16 cellular contexts compared by ENCODE assay signal in the genomic region with DNA sequence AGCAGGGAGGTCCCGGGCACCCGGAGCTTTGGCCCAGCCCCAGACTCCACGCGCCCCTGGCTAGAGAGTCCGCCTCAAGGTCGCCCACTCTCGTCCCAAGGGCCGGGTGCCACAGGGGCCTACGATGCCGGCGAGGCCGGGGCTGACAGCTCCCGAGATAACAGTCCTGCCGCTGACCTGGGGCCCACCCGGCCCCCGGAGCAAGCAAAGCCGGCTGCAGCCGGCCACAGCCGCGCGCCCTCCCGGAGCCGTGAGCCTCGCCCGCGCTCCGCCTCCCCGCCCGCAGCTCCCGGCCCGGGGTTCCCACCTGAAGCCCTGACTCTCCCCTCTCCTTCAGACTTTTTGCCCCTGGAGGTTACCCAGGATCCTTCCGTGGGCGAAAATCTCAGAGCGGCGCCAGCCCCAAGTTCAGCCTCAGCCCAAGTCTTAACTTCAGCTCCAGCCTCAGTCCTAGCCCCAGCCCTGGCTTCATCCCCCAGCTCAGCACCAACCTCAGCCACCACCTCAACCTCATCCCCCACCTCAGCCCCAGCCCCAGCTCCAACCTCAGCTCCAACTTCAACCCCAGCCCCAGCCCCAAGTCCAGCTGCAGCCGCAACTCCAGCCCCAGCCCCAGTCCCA. TPM values are rescaled to one million over a fixed set of nuclear protein-coding genes. Genes with fewer than 3 reads are reported as not detected.
A peak's percentile ranks its signal among the peaks of the same experiment; 100 is the strongest.
DNase-seq lines count a peak whose midpoint lies in the region; ATAC-seq, FAIRE-seq and TF ChIP-seq lines count a peak whose summit lies in the region.
"Had no signal": no experiment of that assay in that cellular context is flagged by ENCODE, and none has a peak within 500 bp of the region (broad histone marks: within the 10 kb centered on the region; RNA-seq: fewer than 3 reads in every experiment).

No MANE protein-coding gene starts in this region.

- H2BK12ac ChIP-seq in H1 (ENCODE audit: low read depth, low read length), result no peak overlapping the region
- peak overlapping the region; percentile 20 for H2BK12ac ChIP-seq in trophoblast cell (ENCODE audit: low read length)

- no peak overlapping the region for H3K4me3 ChIP-seq in GM23338
- H3K4me3 ChIP-seq in H1 (ENCODE audit: extremely low read depth in 1 of 4, insufficient read depth in 2 of 4, low read depth in 3 of 4, low read length in 4 of 4), result no peak overlapping the region
- no peak overlapping the region for H3K4me3 ChIP-seq in trophoblast cell (ENCODE audit: low read depth, low read length)
- H3K4me3 ChIP-seq: ovary had no signal

- H3K4ac ChIP-seq in H1 (replicated peaks; ENCODE audit: insufficient read length, low read depth, low read length) (no peak overlapping the region), trophoblast cell (ENCODE audit: low read depth, low read length) (no peak overlapping the region)

- no peaks in the 10 kb centered on the region for H3K23me2 ChIP-seq in H1 (ENCODE audit: low read depth, low read length)

- no peak overlapping the region for H2BK20ac ChIP-seq in H1 (ENCODE audit: low read length)

- no peaks in the 10 kb centered on the region for H4K20me1 ChIP-seq in GM23338 (replicated peaks; ENCODE audit: insufficient read depth)
- H4K20me1 ChIP-seq in H1 (replicated peaks in 1 of 2; ENCODE audit: control insufficient read depth in 1 of 2, insufficient read depth in 2 of 2, low read length in 2 of 2), result no peaks in the 10 kb centered on the region

- H4K8ac ChIP-seq in H1 (ENCODE audit: extremely low read depth, insufficient read depth, low read length), result peak overlapping the region; percentile 66; the same call in 1 of the 2 replicates
- no peak overlapping the region for H4K8ac ChIP-seq in trophoblast cell (ENCODE audit: low read depth, low read length)

- H3K27ac Mint-ChIP-seq in activated CD4-positive, alpha-beta memory T cell treated with anti-CD3 and anti-CD28 coated beads, Interleukin-2, amount 10 ng/mL, durations not matched to agents 7 days and 5 days, result peak overlapping the region; percentile 62
- no peak overlapping the region for H3K27ac Mint-ChIP-seq in activated CD4-positive, alpha-beta memory T cell treated with anti-CD3 and anti-CD28 coated beads for 36 hours
- H3K27ac Mint-ChIP-seq in GM23338, result no peak overlapping the region

- no peak overlapping the region for H3K4me3 Mint-ChIP-seq in activated CD4-positive, alpha-beta memory T cell treated with anti-CD3 and anti-CD28 coated beads, Interleukin-2, amount 10 ng/mL, durations not matched to agents 7 days and 5 days
- no peak overlapping the region for H3K4me3 Mint-ChIP-seq in activated CD4-positive, alpha-beta memory T cell treated with anti-CD3 and anti-CD28 coated beads for 36 hours
- H3K4me3 Mint-ChIP-seq in GM23338, result no peak overlapping the region

- H3K36me3 ChIP-seq in GM23338 (ENCODE audit: insufficient read depth) (no peaks in the 10 kb centered on the region), H1 (ENCODE audit: control insufficient read depth in 2 of 4, insufficient read depth in 4 of 4, low read length in 3 of 4) (no peaks in the 10 kb centered on the region), trophoblast cell (ENCODE audit: control insufficient read depth in 1 of 2, insufficient read depth in 2 of 2, low read length in 2 of 2) (no peaks in the 10 kb centered on the region)
- H3K36me3 ChIP-seq: ovary had no signal

- no peak overlapping the region for H3K4me2 ChIP-seq in GM23338
- no peak overlapping the region for H3K4me2 ChIP-seq in H1 (ENCODE audit: insufficient read depth in 1 of 2, low read depth in 2 of 2, low read length in 2 of 2)
- no peak overlapping the region for H3K4me2 ChIP-seq in trophoblast cell (ENCODE audit: low read length)

- H3K79me2 ChIP-seq in GM23338 (replicated peaks; ENCODE audit: insufficient read depth), result no peaks in the 10 kb centered on the region
- no peaks in the 10 kb centered on the region for H3K79me2 ChIP-seq in H1 (ENCODE audit: control insufficient read depth in 1 of 2, insufficient read depth in 2 of 2, low read length in 2 of 2)
- no peaks in the 10 kb centered on the region for H3K79me2 ChIP-seq in trophoblast cell (ENCODE audit: control insufficient read depth, insufficient read depth, low read length, poor library complexity)

- no peak overlapping the region for H3K56ac ChIP-seq in H1 (replicated peaks; ENCODE audit: insufficient read length, low read depth, low read length)

- H3K4me1 ChIP-seq in GM23338 (ENCODE audit: insufficient read depth) (no peaks in the 10 kb centered on the region; the same call in 1 of the 2 replicates), H1 (replicated peaks in 1 of 4; ENCODE audit: control insufficient read depth in 3 of 4, insufficient read depth in 4 of 4, low read length in 3 of 4) (peaks cover 0 to 5% (median 1%) of the 10 kb centered on the region in 4 experiments; a peak in 2 of 7 replicates), trophoblast cell (ENCODE audit: control insufficient read depth in 1 of 2, insufficient read depth in 2 of 2, low read length in 2 of 2) (peaks cover 8 to 19% of the 10 kb centered on the region in 2 experiments)

- H4K91ac ChIP-seq in H1 (replicated peaks; ENCODE audit: insufficient read length, low read length) (no peak overlapping the region), trophoblast cell (ENCODE audit: low read depth, low read length) (peak overlapping the region; percentile 32)

- WGBS in H1 (ENCODE audit: extremely low coverage in 1 of 2, insufficient coverage in 1 of 2, insufficient read length in 1 of 2, insufficient replicate concordance in 2 of 2, low coverage in 1 of 2, low lambda C conversion rate in 2 of 2, missing lambda C conversion rate in 1 of 2), 2 experiments, result 89% methylated on average over 23 of the region's 36 CpGs; no CpG with 5 or more reads in 1 of the 2 experiments
- WGBS in trophoblast cell (ENCODE audit: extremely low coverage, insufficient coverage, insufficient read length), result no CpG with 5 or more reads among the region's 36 CpGs

- TF ChIP-seq EP300 in H1 (IDR thresholded peaks at IDR 0.05; ENCODE audit: borderline replicate concordance in 1 of 2, low read depth in 2 of 2, low read length in 2 of 2), result no peak

- no peak overlapping the region for H2BK15ac ChIP-seq in H1 (ENCODE audit: low read length)

- H2BK120ac ChIP-seq in H1 (replicated peaks; ENCODE audit: low read depth, low read length) (no peak overlapping the region), trophoblast cell (ENCODE audit: insufficient read depth, low read length, poor library complexity) (no peak overlapping the region)

- no peak overlapping the region for H2AFZ ChIP-seq in GM23338
- H2AFZ ChIP-seq in H1 (ENCODE audit: low read length), result no peak overlapping the region
- H2AFZ ChIP-seq in trophoblast cell (ENCODE audit: insufficient read depth, low read length, poor library complexity), result no peak overlapping the region

- H3K9ac ChIP-seq in H1 (replicated peaks in 1 of 4; ENCODE audit: extremely low read depth in 1 of 4, low read depth in 3 of 4, low read length in 3 of 4), result no peak overlapping the region
- H3K9ac ChIP-seq in trophoblast cell (ENCODE audit: low read length), result no peak overlapping the region

- H3K4me1 Mint-ChIP-seq in activated CD4-positive, alpha-beta memory T cell treated with anti-CD3 and anti-CD28 coated beads, Interleukin-2, amount 10 ng/mL, durations not matched to agents 7 days and 5 days, result peaks cover 48% of the 10 kb centered on the region
- peaks cover 42% of the 10 kb centered on the region for H3K4me1 Mint-ChIP-seq in activated CD4-positive, alpha-beta memory T cell treated with anti-CD3 and anti-CD28 coated beads for 36 hours (ENCODE audit: low read depth)
- no peaks in the 10 kb centered on the region for H3K4me1 Mint-ChIP-seq in GM23338

- CTCF ChIA-PET in activated CD4-positive, alpha-beta memory T cell treated with anti-CD3 and anti-CD28 coated beads, Interleukin-2, amount 10 ng/mL, durations not matched to agents 7 days and 5 days (lab: Charles Lee), result interaction anchor here (1.6 to 5.6 kb wide), 6 partner anchors 8 to 74 kb away, joined by 6 to 48 read pairs (median 14); a partner anchor contains a TSS
- CTCF ChIA-PET in activated CD4-positive, alpha-beta memory T cell treated with anti-CD3 and anti-CD28 coated beads for 36 hours (lab: Charles Lee), result interaction anchor here (0.9 to 4.9 kb wide), 9 partner anchors 8 to 80 kb away, joined by 3 to 46 read pairs (median 11); a partner anchor contains a TSS
- CTCF ChIA-PET in H1 (lab: Charles Lee; ENCODE audit: partially characterized antibody), result interaction anchor here (0.7 to 2.5 kb wide), 11 partner anchors 9 to 336 kb away, joined by 3 to 9 read pairs (median 5); a partner anchor contains a TSS

- no peak overlapping the region for H3K23ac ChIP-seq in H1 (ENCODE audit: insufficient read length)
- H3K23ac ChIP-seq in trophoblast cell (ENCODE audit: low read length), result no peak overlapping the region

- H3K36me3 Mint-ChIP-seq in activated CD4-positive, alpha-beta memory T cell treated with anti-CD3 and anti-CD28 coated beads, Interleukin-2, amount 10 ng/mL, durations not matched to agents 7 days and 5 days (ENCODE audit: low read depth), result peaks cover 7% of the 10 kb centered on the region
- H3K36me3 Mint-ChIP-seq in activated CD4-positive, alpha-beta memory T cell treated with anti-CD3 and anti-CD28 coated beads for 36 hours, result peaks cover 5% of the 10 kb centered on the region
- H3K36me3 Mint-ChIP-seq in GM23338 (ENCODE audit: low read depth), result no peaks in the 10 kb centered on the region

- H2BK5ac ChIP-seq in H1 (ENCODE audit: low read depth, low read length), result no peak overlapping the region; the same call in 1 of the 2 replicates
- H2BK5ac ChIP-seq in trophoblast cell (ENCODE audit: low read depth, low read length, poor library complexity), result no peak overlapping the region

- no peaks in the 10 kb centered on the region for H3K27me3 Mint-ChIP-seq in activated CD4-positive, alpha-beta memory T cell treated with anti-CD3 and anti-CD28 coated beads, Interleukin-2, amount 10 ng/mL, durations not matched to agents 7 days and 5 days
- no peaks in the 10 kb centered on the region for H3K27me3 Mint-ChIP-seq in activated CD4-positive, alpha-beta memory T cell treated with anti-CD3 and anti-CD28 coated beads for 36 hours
- peaks cover 35% of the 10 kb centered on the region for H3K27me3 Mint-ChIP-seq in GM23338 (ENCODE audit: insufficient read depth, low read depth, poor library complexity)

- H3F3A ChIP-seq in GM23338 (replicated peaks; ENCODE audit: low read depth), result peaks cover 7% of the 10 kb centered on the region; the same call in 1 of the 2 replicates

- H3K9me2 ChIP-seq in GM23338 (ENCODE audit: insufficient read depth), result no peaks in the 10 kb centered on the region

- POLR2A ChIA-PET in activated CD4-positive, alpha-beta memory T cell treated with anti-CD3 and anti-CD28 coated beads, Interleukin-2, amount 10 ng/mL, durations not matched to agents 7 days and 5 days (lab: Charles Lee), result interaction anchor here (0.9 to 8.9 kb wide), 11 partner anchors 9 to 81 kb away, joined by 5 to 151 read pairs (median 28); a partner anchor contains a TSS
- POLR2A ChIA-PET in activated CD4-positive, alpha-beta memory T cell treated with anti-CD3 and anti-CD28 coated beads for 36 hours (lab: Charles Lee), result interaction anchor here (1.5 to 7.5 kb wide), 6 partner anchors 8 to 73 kb away, joined by 7 to 71 read pairs (median 12); a partner anchor contains a TSS
- POLR2A ChIA-PET in H1 (lab: Charles Lee; ENCODE audit: partially characterized antibody), result interaction anchor here (1.1 kb wide), 1 partner anchor 22 kb away, joined by 4 read pairs; a partner anchor contains a TSS

- H3K9me3 Mint-ChIP-seq in activated CD4-positive, alpha-beta memory T cell treated with anti-CD3 and anti-CD28 coated beads, Interleukin-2, amount 10 ng/mL, durations not matched to agents 7 days and 5 days, result no peaks in the 10 kb centered on the region
- peaks cover 2% of the 10 kb centered on the region for H3K9me3 Mint-ChIP-seq in activated CD4-positive, alpha-beta memory T cell treated with anti-CD3 and anti-CD28 coated beads for 36 hours
- no peaks in the 10 kb centered on the region for H3K9me3 Mint-ChIP-seq in GM23338

- no peak overlapping the region for H3K14ac ChIP-seq in H1 (ENCODE audit: insufficient read length)
- no peak overlapping the region for H3K14ac ChIP-seq in trophoblast cell (ENCODE audit: low read length)

- H3K27me3 ChIP-seq in GM23338 (ENCODE audit: insufficient read depth), result peaks cover 39% of the 10 kb centered on the region
- peaks cover 0 to 13% (median 7%) of the 10 kb centered on the region in 4 experiments; a peak in 5 of 7 replicates for H3K27me3 ChIP-seq in H1 (replicated peaks in 1 of 4; ENCODE audit: control insufficient read depth in 3 of 4, extremely low read depth in 1 of 4, insufficient read depth in 3 of 4, low read length in 3 of 4)
- H3K27me3 ChIP-seq in trophoblast cell (ENCODE audit: insufficient read depth, low read length), result no peaks in the 10 kb centered on the region

- no peak for TF ChIP-seq POLR2A in H1 (IDR thresholded peaks at IDR 0.05; ENCODE audit: control extremely low read depth in 1 of 2, low read depth in 2 of 2, low read length in 2 of 2)

- intact Hi-C loops in activated CD4-positive, alpha-beta memory T cell treated with anti-CD3 and anti-CD28 coated beads for 36 hours (cut with micrococcal nuclease), result no loop called here

- H3K9me3 ChIP-seq in H1 (ENCODE audit: insufficient read depth in 2 of 2, low read depth in 1 of 2, low read length in 1 of 2) (no peaks in the 10 kb centered on the region), trophoblast cell (ENCODE audit: insufficient read depth, low read depth, low read length) (no peaks in the 10 kb centered on the region)
- H3K9me3 ChIP-seq: ovary had no signal

- FAIRE-seq in H1 (lab: Jason Lieb, UNC), result no peak
- FAIRE-seq: astrocyte, small intestine had no signal

- H3K79me1 ChIP-seq in H1 (ENCODE audit: low read depth, low read length) (no peaks in the 10 kb centered on the region), trophoblast cell (ENCODE audit: low read length) (peaks cover 2% of the 10 kb centered on the region)

- H3K27ac ChIP-seq in GM23338 (ENCODE audit: low read depth), result no peak overlapping the region
- no peak overlapping the region for H3K27ac ChIP-seq in H1 (ENCODE audit: low read depth, low read length)
- no peak overlapping the region for H3K27ac ChIP-seq in trophoblast cell (ENCODE audit: low read depth, low read length)
- H3K27ac ChIP-seq: ovary had no signal

- DNase-seq in activated CD4-positive, alpha-beta memory T cell treated with anti-CD3 and anti-CD28 coated beads, Interleukin-2, amount 10 ng/mL, durations not matched to agents 7 days and 5 days, result no peak
- no peak for DNase-seq in activated CD4-positive, alpha-beta memory T cell treated with anti-CD3 and anti-CD28 coated beads for 36 hours
- DNase-seq in GM23338 (ENCODE audit: low spot score) (no peak), H1 (ENCODE audit: low read depth in 1 of 2, low spot score in 2 of 2) (no peak), trophoblast cell (no peak), HPDE6-E6E7 (ENCODE audit: extremely low spot score) (no peak), DMS114 treated with DMSO at 0.1 percent for 48 hours (lab: John Stamatoyannopoulos, UW; ENCODE audit: unreplicated experiment) (no peak), CD1c-positive myeloid dendritic cell (ENCODE audit: extremely low spot score) (no peak)
- DNase-seq: DMS79 treated with DMSO at 0.1 percent for 48 hours, mesendoderm, ovary, SHP77, small intestine had no signal

- TF ChIP-seq CTCF in GM23338 (conservative IDR thresholded peaks at IDR 0.05; ENCODE audit: low read depth in 2 of 2), result no peak
- TF ChIP-seq CTCF in H1 (IDR thresholded peaks at IDR 0.05; ENCODE audit: control extremely low read depth in 1 of 3, insufficient read depth in 1 of 3, low read depth in 1 of 3, low read length in 3 of 3), result no peak

- TF ChIP-seq RAD21 in H1 (IDR thresholded peaks at IDR 0.05 in 1 of 2, conservative IDR thresholded peaks at IDR 0.05 in 1 of 2; ENCODE audit: low read depth in 2 of 2, low read length in 2 of 2), result no peak

- H4K12ac ChIP-seq in trophoblast cell (ENCODE audit: low read depth, low read length), result no peak overlapping the region

- H3K18ac ChIP-seq in H1 (ENCODE audit: extremely low read depth, low read length) (no peak overlapping the region), trophoblast cell (ENCODE audit: low read length) (no peak overlapping the region)

- no peak overlapping the region for H2AK5ac ChIP-seq in H1 (ENCODE audit: low read depth, low read length)
- no peak overlapping the region for H2AK5ac ChIP-seq in trophoblast cell (ENCODE audit: low read length)

- peak; percentile 3; the same call in 1 of the 3 replicates for ATAC-seq in GM23338

- no peak overlapping the region for H4K5ac ChIP-seq in H1 (ENCODE audit: insufficient read length, low read depth, low read length)

RNA-seq across cellular contexts. Expression of a gene that starts 1.6 kb away (rescaled TPM):
- total RNA-seq in activated CD4-positive, alpha-beta memory T cell treated with anti-CD3 and anti-CD28 coated beads, Interleukin-2, amount 10 ng/mL, durations not matched to agents 7 days and 5 days, result 1 to 10 TPM; 8.0 to 8.4 TPM
- 1 to 10 TPM; 6.9 to 7.7 TPM for total RNA-seq in activated CD4-positive, alpha-beta memory T cell treated with anti-CD3 and anti-CD28 coated beads for 36 hours
- total RNA-seq in GM23338 (2014; rRNA removed; shearing (Covaris generic)), result 0.58 TPM in 1 of 2 replicates, not detected in the other
- polyA plus RNA-seq in GM23338 (2016; fragmentation: Nextera tagmentation; extraction: Ambion mirVana) (not detected in 2 replicates), H1 (2011; rRNA removed) (not detected in 2 replicates)
- total RNA-seq in H1 (2021; fragmentation: NEBNext Ultra II Directional; extraction: Animal tissue kit (Norgen Biotek cat#: 25700)), result not detected in 2 replicates
- polyA plus RNA-seq in H1 (2011; cell fraction: cytosol; rRNA removed), result not detected
- not detected for polyA plus RNA-seq in H1 (2011; cell fraction: nucleus; rRNA removed)
- not detected in 4 replicates for polyA plus RNA-seq in H1 (2012, experiment 1 of 2)
- not detected for polyA plus RNA-seq in H1 (2012, experiment 2 of 2)
- not detected for polyA plus RNA-seq in H1 (2013, experiment 1 of 2)
- not detected for polyA plus RNA-seq in H1 (2013, experiment 2 of 2)
- polyA minus RNA-seq in H1 (2011; rRNA and poly(A)+ RNA removed), result not detected in 2 replicates
- not detected for polyA minus RNA-seq in H1 (2011; cell fraction: cytosol; rRNA and poly(A)+ RNA removed)
- not detected for polyA minus RNA-seq in H1 (2011; cell fraction: nucleus; rRNA and poly(A)+ RNA removed)
- polyA plus RNA-seq in trophoblast cell (2013), result 0.08 and 0.10 TPM in 2 replicates
- total RNA-seq: dermis microvascular lymphatic vessel endothelial cell had no signal
- polyA plus RNA-seq: fibroblast of lung had no signal

RNA-seq across cellular contexts. Expression of a gene that starts 15.4 kb away (rescaled TPM):
- total RNA-seq in activated CD4-positive, alpha-beta memory T cell treated with anti-CD3 and anti-CD28 coated beads, Interleukin-2, amount 10 ng/mL, durations not matched to agents 7 days and 5 days, result under 1 TPM; 0.58 to 0.71 TPM
- 1 to 10 TPM in 1 of 2 experiments, under 1 TPM in 1; 0.87 to 1.0 TPM for total RNA-seq in activated CD4-positive, alpha-beta memory T cell treated with anti-CD3 and anti-CD28 coated beads for 36 hours
- not detected in 2 replicates for total RNA-seq in GM23338 (2014; rRNA removed; shearing (Covaris generic))
- polyA plus RNA-seq in GM23338 (2016; fragmentation: Nextera tagmentation; extraction: Ambion mirVana) (not detected in 2 replicates), H1 (2011; rRNA removed) (1.9 and 2.9 TPM in 2 replicates)
- total RNA-seq in H1 (2021; fragmentation: NEBNext Ultra II Directional; extraction: Animal tissue kit (Norgen Biotek cat#: 25700)), result not detected in 2 replicates
- 5.7 TPM for polyA plus RNA-seq in H1 (2011; cell fraction: cytosol; rRNA removed)
- 0.41 TPM for polyA plus RNA-seq in H1 (2011; cell fraction: nucleus; rRNA removed)
- polyA plus RNA-seq in H1 (2012, experiment 1 of 2), result 1.2 to 2.5 TPM (median 1.6 TPM) in 4 replicates
- polyA plus RNA-seq in H1 (2012, experiment 2 of 2), result not detected
- 0.91 TPM for polyA plus RNA-seq in H1 (2013, experiment 1 of 2)
- polyA plus RNA-seq in H1 (2013, experiment 2 of 2), result 0.77 TPM
- polyA minus RNA-seq in H1 (2011; rRNA and poly(A)+ RNA removed), result not detected in 2 replicates
- not detected for polyA minus RNA-seq in H1 (2011; cell fraction: cytosol; rRNA and poly(A)+ RNA removed)
- not detected for polyA minus RNA-seq in H1 (2011; cell fraction: nucleus; rRNA and poly(A)+ RNA removed)
- 0.53 and 0.62 TPM in 2 replicates for polyA plus RNA-seq in trophoblast cell (2013)
- total RNA-seq: astrocyte, dermis microvascular lymphatic vessel endothelial cell, ovary had no signal
- polyA plus RNA-seq: fibroblast of lung, ovary had no signal

RNA-seq across cellular contexts. Expression of a gene that starts 17.5 kb away (rescaled TPM):
- total RNA-seq in activated CD4-positive, alpha-beta memory T cell treated with anti-CD3 and anti-CD28 coated beads, Interleukin-2, amount 10 ng/mL, durations not matched to agents 7 days and 5 days, result 10 to 100 TPM; 89.1 to 90.2 TPM
- 10 to 100 TPM; 64.7 to 65.6 TPM for total RNA-seq in activated CD4-positive, alpha-beta memory T cell treated with anti-CD3 and anti-CD28 coated beads for 36 hours
- 0.28 and 1.2 TPM in 2 replicates for total RNA-seq in GM23338 (2014; rRNA removed; shearing (Covaris generic))
- polyA plus RNA-seq in GM23338 (2016; fragmentation: Nextera tagmentation; extraction: Ambion mirVana) (1.8 and 1.9 TPM in 2 replicates), H1 (2011; rRNA removed) (0.48 and 0.83 TPM in 2 replicates)
- 0.43 and 0.46 TPM in 2 replicates for total RNA-seq in H1 (2021; fragmentation: NEBNext Ultra II Directional; extraction: Animal tissue kit (Norgen Biotek cat#: 25700))
- 0.58 TPM for polyA plus RNA-seq in H1 (2011; cell fraction: cytosol; rRNA removed)
- 1.6 TPM for polyA plus RNA-seq in H1 (2011; cell fraction: nucleus; rRNA removed)
- 0.40 to 0.65 TPM (median 0.51 TPM) in 4 replicates for polyA plus RNA-seq in H1 (2012, experiment 1 of 2)
- polyA plus RNA-seq in H1 (2012, experiment 2 of 2), result 0.16 TPM
- polyA plus RNA-seq in H1 (2013, experiment 1 of 2), result 0.47 TPM
- polyA plus RNA-seq in H1 (2013, experiment 2 of 2), result 0.39 TPM
- 0.28 TPM in 1 of 2 replicates, not detected in the other for polyA minus RNA-seq in H1 (2011; rRNA and poly(A)+ RNA removed)
- not detected for polyA minus RNA-seq in H1 (2011; cell fraction: cytosol; rRNA and poly(A)+ RNA removed)
- 0.90 TPM for polyA minus RNA-seq in H1 (2011; cell fraction: nucleus; rRNA and poly(A)+ RNA removed)
- 19.5 and 20.6 TPM in 2 replicates for polyA plus RNA-seq in trophoblast cell (2013)

RNA-seq across cellular contexts. Expression of a gene that starts 21.9 kb away (rescaled TPM):
- total RNA-seq in activated CD4-positive, alpha-beta memory T cell treated with anti-CD3 and anti-CD28 coated beads, Interleukin-2, amount 10 ng/mL, durations not matched to agents 7 days and 5 days, result 1 to 10 TPM; 6.4 to 7.0 TPM
- total RNA-seq in activated CD4-positive, alpha-beta memory T cell treated with anti-CD3 and anti-CD28 coated beads for 36 hours, result 1 to 10 TPM; 1.9 to 5.6 TPM
- 1.6 and 4.9 TPM in 2 replicates for total RNA-seq in GM23338 (2014; rRNA removed; shearing (Covaris generic))
- polyA plus RNA-seq in GM23338 (2016; fragmentation: Nextera tagmentation; extraction: Ambion mirVana) (1.1 and 2.6 TPM in 2 replicates), H1 (2011; rRNA removed) (2.0 and 2.5 TPM in 2 replicates)
- 2.2 TPM in 1 of 2 replicates, not detected in the other for total RNA-seq in H1 (2021; fragmentation: NEBNext Ultra II Directional; extraction: Animal tissue kit (Norgen Biotek cat#: 25700))
- 0.54 TPM for polyA plus RNA-seq in H1 (2011; cell fraction: cytosol; rRNA removed)
- polyA plus RNA-seq in H1 (2011; cell fraction: nucleus; rRNA removed), result 1.8 TPM
- 0.31 to 1.3 TPM (median 0.68 TPM) in 3 of 4 replicates, not detected in the other for polyA plus RNA-seq in H1 (2012, experiment 1 of 2)
- polyA plus RNA-seq in H1 (2012, experiment 2 of 2), result 1.3 TPM
- polyA plus RNA-seq in H1 (2013, experiment 1 of 2), result 0.10 TPM
- polyA plus RNA-seq in H1 (2013, experiment 2 of 2), result not detected
- polyA minus RNA-seq in H1 (2011; rRNA and poly(A)+ RNA removed), result not detected in 2 replicates
- not detected for polyA minus RNA-seq in H1 (2011; cell fraction: cytosol; rRNA and poly(A)+ RNA removed)
- polyA minus RNA-seq in H1 (2011; cell fraction: nucleus; rRNA and poly(A)+ RNA removed), result 2.1 TPM
- polyA plus RNA-seq in trophoblast cell (2013), result 0.60 and 0.63 TPM in 2 replicates

RNA-seq across cellular contexts. Expression of a gene that starts 30.9 kb away (rescaled TPM):
- total RNA-seq in activated CD4-positive, alpha-beta memory T cell treated with anti-CD3 and anti-CD28 coated beads, Interleukin-2, amount 10 ng/mL, durations not matched to agents 7 days and 5 days, result 10 to 100 TPM; 60.8 to 60.9 TPM
- total RNA-seq in activated CD4-positive, alpha-beta memory T cell treated with anti-CD3 and anti-CD28 coated beads for 36 hours, result 10 to 100 TPM; 33.3 to 36.9 TPM
- total RNA-seq in GM23338 (2014; rRNA removed; shearing (Covaris generic)), result 5.5 and 14.4 TPM in 2 replicates
- polyA plus RNA-seq in GM23338 (2016; fragmentation: Nextera tagmentation; extraction: Ambion mirVana) (5.6 and 6.4 TPM in 2 replicates), H1 (2011; rRNA removed) (34.2 and 47.7 TPM in 2 replicates)
- total RNA-seq in H1 (2021; fragmentation: NEBNext Ultra II Directional; extraction: Animal tissue kit (Norgen Biotek cat#: 25700)), result 33.1 and 36.2 TPM in 2 replicates
- 48.0 TPM for polyA plus RNA-seq in H1 (2011; cell fraction: cytosol; rRNA removed)
- polyA plus RNA-seq in H1 (2011; cell fraction: nucleus; rRNA removed), result 378 TPM
- polyA plus RNA-seq in H1 (2012, experiment 1 of 2), result 46.3 to 71.2 TPM (median 63.2 TPM) in 4 replicates
- polyA plus RNA-seq in H1 (2012, experiment 2 of 2), result 31.6 TPM
- polyA plus RNA-seq in H1 (2013, experiment 1 of 2), result 15.9 TPM
- 15.5 TPM for polyA plus RNA-seq in H1 (2013, experiment 2 of 2)
- polyA minus RNA-seq in H1 (2011; rRNA and poly(A)+ RNA removed), result 20.9 and 22.0 TPM in 2 replicates
- 12.0 TPM for polyA minus RNA-seq in H1 (2011; cell fraction: cytosol; rRNA and poly(A)+ RNA removed)
- polyA minus RNA-seq in H1 (2011; cell fraction: nucleus; rRNA and poly(A)+ RNA removed), result 46.3 TPM
- 18.3 and 19.4 TPM in 2 replicates for polyA plus RNA-seq in trophoblast cell (2013)

Comparison
In these comparisons a context has a peak if more than half of its experiments do, and no peak if none do; other contexts are left out.
1. RNA of a gene that starts 17.5 kb away (total RNA-seq): 89.1 to 90.2 TPM in activated CD4-positive, alpha-beta memory T cell treated with anti-CD3 and anti-CD28 coated beads, Interleukin-2, amount 10 ng/mL, durations not matched to agents 7 days and 5 days and 64.7 to 65.6 TPM in activated CD4-positive, alpha-beta memory T cell treated with anti-CD3 and anti-CD28 coated beads for 36 hours; 0.43 to 0.46 TPM in H1 and 0.28 to 1.2 TPM in GM23338; every median in the first group is over 10 times any median in the second.